32 cellular contexts compared by ENCODE assay signal in genomic region chr7:40612298-40612697, GRCh38.
"Had no signal": no experiment of that assay in that cellular context is flagged by ENCODE, and none has a peak within 500 bp of the region (broad histone marks: within the 10 kb centered on the region; RNA-seq: fewer than 3 reads in every experiment).

No MANE protein-coding gene starts in this region.

- H3K27ac ChIP-seq: adrenal gland, body of pancreas, esophagus muscularis mucosa, foreskin keratinocyte, gastrocnemius medialis had no signal

- H3K36me3 ChIP-seq: adrenal gland, esophagus muscularis mucosa, gastrocnemius medialis had no signal

- H3K4me3 ChIP-seq: adrenal gland, body of pancreas, esophagus muscularis mucosa, gastrocnemius medialis had no signal

- H3K27me3 ChIP-seq: adrenal gland, body of pancreas, esophagus muscularis mucosa, foreskin keratinocyte, gastrocnemius medialis had no signal

- FAIRE-seq: colon had no signal

- H3K4me1 ChIP-seq: adrenal gland, body of pancreas, esophagus muscularis mucosa, foreskin keratinocyte, gastrocnemius medialis had no signal

- H3K9me3 ChIP-seq: adrenal gland, body of pancreas, esophagus muscularis mucosa, gastrocnemius medialis had no signal

- DNase-seq: activated CD4-positive, alpha-beta memory T cell treated with anti-CD3 and anti-CD28 coated beads for 36 hours; activated CD4-positive, alpha-beta T cell treated with anti-CD3 and anti-CD28 coated beads for 36 hours; activated CD4-positive, alpha-beta T cell treated with anti-CD3 and anti-CD28 coated beads, Interleukin-2, amount 10 ng/mL, durations not matched to agents 24 days and 14 days; activated CD4-positive, CD25-positive, alpha-beta regulatory T cell; activated CD4-positive, CD25-positive, alpha-beta regulatory T cell treated with anti-CD3 and anti-CD28 coated beads, Interleukin-2, amount 50 U/mL, for 72 hours; activated CD8-positive, alpha-beta memory T cell treated with anti-CD3 and anti-CD28 coated beads, Interleukin-2, amount 10 ng/mL, durations not matched to agents 7 days and 5 days; activated CD8-positive, alpha-beta memory T cell treated with anti-CD3 and anti-CD28 coated beads, Interleukin-2, amount 50 U/mL, for 4 hours; activated CD8-positive, alpha-beta T cell treated with anti-CD3 and anti-CD28 coated beads, Interleukin-2, amount 10 ng/mL, durations not matched to agents 7 days and 5 days; activated effector memory CD4-positive, alpha-beta T cell treated with anti-CD3 and anti-CD28 coated beads, Interleukin-2, amount 50 U/mL, for 16 hours; activated naive CD4-positive, alpha-beta T cell treated with anti-CD3 and anti-CD28 coated beads for 36 hours; activated naive CD8-positive, alpha-beta T cell treated with anti-CD3 and anti-CD28 coated beads for 36 hours; activated naive CD8-positive, alpha-beta T cell treated with anti-CD3 and anti-CD28 coated beads, Interleukin-2, amount 50 U/mL, for 24 hours; activated T-cell treated with anti-CD3 and anti-CD28 coated beads, Interleukin-2, amount 50 U/mL, for 1 hour; activated T-cell treated with anti-CD3 and anti-CD28 coated beads, Interleukin-2, amount 50 U/mL, for 48 hours; adrenal gland; amygdala; aorta; body of pancreas; caudate nucleus; cortex of kidney; dermis blood vessel endothelial cell; effector CD4-positive, alpha-beta T cell; effector memory CD8-positive, alpha-beta T cell; erythroblast; foreskin keratinocyte; gastrocnemius medialis; glutamatergic neuron; T-helper 1 cell; T-helper 17 cell; T1000 had no signal
